Comparison of ENCODE assay signal across 23 cellular contexts in the genomic region with DNA sequence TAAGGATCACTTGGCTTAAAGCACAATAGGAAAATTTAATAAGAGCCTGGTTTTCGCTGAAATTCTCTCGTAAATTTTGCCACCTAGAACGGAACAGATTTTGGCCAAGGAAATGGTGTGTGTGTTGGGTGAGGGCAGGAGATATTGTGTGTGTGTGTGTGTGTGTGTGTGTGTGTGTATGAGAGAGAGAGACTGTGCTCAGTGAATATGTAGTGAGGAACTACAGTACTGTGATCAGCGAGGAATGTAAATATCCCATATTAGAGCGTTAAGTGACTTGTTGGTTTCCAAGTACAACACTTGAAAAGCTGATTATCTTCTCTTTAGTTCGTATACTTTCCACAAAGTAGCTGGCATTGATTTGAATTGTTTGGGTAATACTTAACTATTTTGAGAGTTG.
A peak's percentile ranks its signal among the peaks of the same experiment; 100 is the strongest.
DNase-seq lines count a peak whose midpoint lies in the region; ATAC-seq and TF ChIP-seq lines count a peak whose summit lies in the region.
"Had no signal": no experiment of that assay in that cellular context is flagged by ENCODE, and none has a peak within 500 bp of the region (broad histone marks: within the 10 kb centered on the region; RNA-seq: fewer than 3 reads in every experiment).

No MANE protein-coding gene starts in this region.

- H2AFZ ChIP-seq in OCI-LY1 (ENCODE audit: low read length) (peak overlapping the region; percentile 17), SU-DHL-6 (ENCODE audit: low read depth, low read length, severe bottlenecking) (peak overlapping the region; percentile 10)
- H2AFZ ChIP-seq: GM23338 had no signal

- no peak for TF ChIP-seq POLR2A in vagina (IDR thresholded peaks at IDR 0.05)

- H3K27me3 ChIP-seq in OCI-LY1 (ENCODE audit: insufficient read depth, low read length) (no peaks in the 10 kb centered on the region), SU-DHL-6 (ENCODE audit: low read length) (no peaks in the 10 kb centered on the region), left lung (no peaks in the 10 kb centered on the region), upper lobe of right lung (no peaks in the 10 kb centered on the region), vagina (no peaks in the 10 kb centered on the region)
- H3K27me3 ChIP-seq: BE2C; BLaER1 treated with 17β-estradiol and CSF1 and Interleukin-3, amounts not matched to agents 10 nM and 100 nM had no signal

- no peak for DNase-seq in left lung
- no peak for DNase-seq in upper lobe of right lung
- DNase-seq in vagina (ENCODE audit: extremely low spot score in 2 of 2) = no peak
- no peak for DNase-seq in cortex of kidney (lab: John Stamatoyannopoulos, UW)
- DNase-seq: 8988T; ACHN; AML-193; BE2C; CD4-positive, alpha-beta T cell; CD8-positive, alpha-beta memory T cell; DMS 273 treated with DMSO at 0.1 percent for 48 hours; DMS79; EL; GDM1; HFFc6 had no signal

- H3K4me1 ChIP-seq in OCI-LY1 (ENCODE audit: insufficient read depth, low read length, severe bottlenecking) (peaks cover 50% of the 10 kb centered on the region), left lung (no peaks in the 10 kb centered on the region), upper lobe of right lung (no peaks in the 10 kb centered on the region), vagina (no peaks in the 10 kb centered on the region)
- H3K4me1 ChIP-seq: BE2C; BLaER1 treated with 17β-estradiol and CSF1 and Interleukin-3, amounts not matched to agents 10 nM and 100 nM; HAP-1 had no signal

- H3K9me2 ChIP-seq in OCI-LY1 (ENCODE audit: low read depth, low read length) (no peaks in the 10 kb centered on the region), SU-DHL-6 (replicated peaks; ENCODE audit: insufficient read depth, low read length) (no peaks in the 10 kb centered on the region)

- H4K20me1 ChIP-seq in OCI-LY1 (ENCODE audit: insufficient read depth, low read length) (no peaks in the 10 kb centered on the region), SU-DHL-6 (ENCODE audit: low read depth, low read length) (no peaks in the 10 kb centered on the region)
- H4K20me1 ChIP-seq: BLaER1 treated with 17β-estradiol and CSF1 and Interleukin-3, amounts not matched to agents 10 nM and 100 nM had no signal

- peak overlapping the region; percentile 63 for H3K27ac ChIP-seq in OCI-LY1 (ENCODE audit: low read depth, low read length, poor library complexity, severe bottlenecking)
- no peak overlapping the region for H3K27ac ChIP-seq in SU-DHL-6 (ENCODE audit: low read depth, low read length)
- H3K27ac ChIP-seq in left lung = no peak overlapping the region
- no peak overlapping the region for H3K27ac ChIP-seq in upper lobe of right lung
- no peak overlapping the region for H3K27ac ChIP-seq in vagina
- H3K27ac ChIP-seq: A549; BLaER1 treated with 17β-estradiol and CSF1 and Interleukin-3, amounts not matched to agents 10 nM and 100 nM had no signal

- peak overlapping the region; percentile 24 for H3K4me2 ChIP-seq in OCI-LY1 (ENCODE audit: low read length)
- H3K4me2 ChIP-seq in SU-DHL-6 (ENCODE audit: low read depth, low read length, poor library complexity, severe bottlenecking) = no peak overlapping the region
- H3K4me2 ChIP-seq: A549; BLaER1 treated with 17β-estradiol and CSF1 and Interleukin-3, amounts not matched to agents 10 nM and 100 nM; GM23338 had no signal

- ATAC-seq in left lung = peak; percentile 86
- peak; percentile 50 for ATAC-seq in upper lobe of right lung
- no peak for ATAC-seq in HG03175 (IDR thresholded peaks at IDR 0.05; ENCODE audit: unreplicated experiment)
- ATAC-seq: A549, GM12878, GM23338 had no signal

- TF ChIP-seq CTCF in OCI-LY1 (IDR thresholded peaks at IDR 0.05; ENCODE audit: low read length) = no peak
- TF ChIP-seq CTCF in SU-DHL-6 (IDR thresholded peaks at IDR 0.05; ENCODE audit: insufficient read depth, low read length, poor library complexity, severe bottlenecking) = no peak
- no peak for TF ChIP-seq CTCF in left lung (IDR thresholded peaks at IDR 0.05)
- no peak for TF ChIP-seq CTCF in upper lobe of right lung (IDR thresholded peaks at IDR 0.05)
- no peak for TF ChIP-seq CTCF in vagina (IDR thresholded peaks at IDR 0.05)

- H3K9ac ChIP-seq in OCI-LY1 (ENCODE audit: low read length) (peak overlapping the region; percentile 12; the same call in 1 of the 2 replicates), SU-DHL-6 (ENCODE audit: low read length) (no peak overlapping the region)
- H3K9ac ChIP-seq: BLaER1 treated with 17β-estradiol and CSF1 and Interleukin-3, amounts not matched to agents 10 nM and 100 nM had no signal

- H3K36me3 ChIP-seq in OCI-LY1 (ENCODE audit: insufficient read depth, low read length) (no peaks in the 10 kb centered on the region), SU-DHL-6 (ENCODE audit: low read length) (0 out of 2 replicates have a peak, but pooled peaks cover 3% of the 10 kb centered on the region), left lung (no peaks in the 10 kb centered on the region), upper lobe of right lung (no peaks in the 10 kb centered on the region), vagina (no peaks in the 10 kb centered on the region)
- H3K36me3 ChIP-seq: BE2C; BLaER1 treated with 17β-estradiol and CSF1 and Interleukin-3, amounts not matched to agents 10 nM and 100 nM; HAP-1 had no signal

- H3K4me3 ChIP-seq in OCI-LY1 (ENCODE audit: low read depth, low read length, poor library complexity, severe bottlenecking) = no peak overlapping the region
- no peak overlapping the region for H3K4me3 ChIP-seq in SU-DHL-6 (ENCODE audit: insufficient read depth, low read length, poor library complexity, severe bottlenecking)
- H3K4me3 ChIP-seq in left lung = no peak overlapping the region
- no peak overlapping the region for H3K4me3 ChIP-seq in upper lobe of right lung
- no peak overlapping the region for H3K4me3 ChIP-seq in vagina
- H3K4me3 ChIP-seq: A549; BLaER1 treated with 17β-estradiol and CSF1 and Interleukin-3, amounts not matched to agents 10 nM and 100 nM; GM12878; GM23338; HAP-1 had no signal

- intact Hi-C loops in left lung (cut with DNase I) (no loop called here), upper lobe of right lung (cut with DNase I) (no loop called here), vagina (cut with DNase I) (no loop called here)

- H3F3A ChIP-seq in OCI-LY1 (ENCODE audit: insufficient read depth, low read length) (no peaks in the 10 kb centered on the region), SU-DHL-6 (ENCODE audit: insufficient read depth) (no peaks in the 10 kb centered on the region; the same call in 1 of the 2 replicates)

- H3K79me2 ChIP-seq in OCI-LY1 (ENCODE audit: insufficient read depth, low read length) (no peaks in the 10 kb centered on the region), SU-DHL-6 (ENCODE audit: insufficient read depth, low read length) (no peaks in the 10 kb centered on the region)

- no peaks in the 10 kb centered on the region for H3K9me3 ChIP-seq in OCI-LY1 (ENCODE audit: low read length)
- 0 out of 2 replicates have a peak, but pooled peaks cover 6% of the 10 kb centered on the region for H3K9me3 ChIP-seq in SU-DHL-6 (ENCODE audit: insufficient read depth, low read length)
- no peaks in the 10 kb centered on the region for H3K9me3 ChIP-seq in left lung
- no peaks in the 10 kb centered on the region for H3K9me3 ChIP-seq in upper lobe of right lung
- no peaks in the 10 kb centered on the region for H3K9me3 ChIP-seq in vagina
- H3K9me3 ChIP-seq: A549; BE2C; BLaER1 treated with 17β-estradiol and CSF1 and Interleukin-3, amounts not matched to agents 10 nM and 100 nM; HAP-1 had no signal
